In the genomic region with DNA sequence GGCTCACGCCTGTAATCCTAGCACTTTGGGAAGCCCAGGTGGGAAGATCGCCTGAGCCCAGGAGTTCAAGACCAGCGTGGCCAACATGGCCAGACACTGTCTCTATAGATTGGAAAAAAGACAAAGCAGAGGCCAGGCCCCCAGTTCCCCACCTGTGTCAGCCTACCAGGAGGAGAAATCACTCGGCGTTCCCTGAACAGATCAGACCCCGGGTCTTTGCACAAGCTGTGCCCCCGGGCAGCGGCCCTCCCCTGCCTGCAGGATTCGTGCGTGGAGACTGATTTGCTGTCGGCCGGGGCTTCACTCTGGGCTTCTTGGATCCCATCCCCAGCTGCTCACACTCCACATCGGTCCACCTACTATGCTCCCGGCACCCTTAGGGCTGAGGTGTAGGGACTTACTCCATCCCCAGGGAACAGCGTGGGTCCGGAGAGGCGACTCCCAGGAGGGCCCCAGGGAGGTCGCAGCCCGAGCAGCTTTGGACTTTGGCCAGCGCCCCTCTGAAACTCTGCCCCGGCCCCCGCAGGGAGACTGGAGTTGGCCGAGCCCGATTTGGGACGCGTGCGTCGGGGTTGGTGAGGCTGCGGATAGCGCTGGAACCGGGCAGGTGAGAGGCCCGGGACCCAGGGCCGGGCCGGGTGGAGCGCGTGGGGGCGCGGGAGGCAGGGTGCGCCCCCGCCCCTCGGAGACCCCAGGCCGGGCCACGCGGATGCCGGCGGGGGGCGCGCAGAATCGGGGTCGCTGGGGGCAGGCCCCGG, we compare ENCODE assay signal across 9 cellular contexts. TPM values are rescaled to one million over a fixed set of nuclear protein-coding genes. Genes with fewer than 3 reads are reported as not detected.
DNase-seq lines count a peak whose midpoint lies in the region; ATAC-seq and TF ChIP-seq lines count a peak whose summit lies in the region.
"Had no signal": no experiment of that assay in that cellular context is flagged by ENCODE, and none has a peak within 500 bp of the region (broad histone marks: within the 10 kb centered on the region; RNA-seq: fewer than 3 reads in every experiment).

No MANE protein-coding gene starts in this region.

- H3K27me3 Mint-ChIP-seq in chondrocyte (ENCODE audit: low read depth): no peaks in the 10 kb centered on the region

- H3K4me3 ChIP-seq in HEK293 (ENCODE audit: low read depth, low read length) (no peak overlapping the region), neural cell (ENCODE audit: low read length) (peak overlapping the region; percentile 62)

- peaks cover 5% of the 10 kb centered on the region for H3K4me1 ChIP-seq in HEK293 (ENCODE audit: control insufficient read depth, insufficient read depth, low read length)

- H3K4me2 ChIP-seq in neural cell (ENCODE audit: low read length): no peak overlapping the region

- no peaks in the 10 kb centered on the region for H3F3A ChIP-seq in neural cell (ENCODE audit: insufficient read depth, low read length, poor library complexity, severe bottlenecking)

- no peak for TF ChIP-seq RAD21 in neural cell (conservative IDR thresholded peaks at IDR 0.05)

- H3K36me3 ChIP-seq in HEK293 (ENCODE audit: control insufficient read depth in 2 of 2, insufficient read depth in 1 of 2, low read length in 2 of 2): peaks cover 0 to 3% of the 10 kb centered on the region in 2 experiments; a peak in 1 of 3 replicates
- H3K36me3 ChIP-seq in neural cell (ENCODE audit: insufficient read depth, low read length): no peaks in the 10 kb centered on the region

- POLR2A ChIA-PET in HEK293 (lab: Yijun Ruan, JAX): interaction anchor here (0.8 to 3.3 kb wide), 3 partner anchors 16 to 97 kb away, joined by 3 to 25 read pairs (median 5); partner anchors contain the start of gene CIRBP

- H4K20me1 ChIP-seq in neural cell (ENCODE audit: insufficient read depth): no peaks in the 10 kb centered on the region

- peak overlapping the region; percentile 57 for H3K4me3 Mint-ChIP-seq in chondrocyte (ENCODE audit: unreplicated experiment)

- H2AFZ ChIP-seq in neural cell (ENCODE audit: low read depth, low read length): no peak overlapping the region

- H3K4me1 Mint-ChIP-seq in chondrocyte (ENCODE audit: low read depth): peaks cover 3% of the 10 kb centered on the region

- peak overlapping the region; percentile 68 for H3K9ac ChIP-seq in neural cell (ENCODE audit: low read length)

- H3K36me3 Mint-ChIP-seq in chondrocyte (ENCODE audit: low read depth): no peaks in the 10 kb centered on the region

- H3K9me2 ChIP-seq in neural cell (ENCODE audit: insufficient read depth, low read length): no peaks in the 10 kb centered on the region

- no peak for ATAC-seq in HG02759 (IDR thresholded peaks at IDR 0.05; ENCODE audit: unreplicated experiment)
- no peak for ATAC-seq in GM21381 (IDR thresholded peaks at IDR 0.05; ENCODE audit: unreplicated experiment)

- TF ChIP-seq EP300 in neural cell (conservative IDR thresholded peaks at IDR 0.05; ENCODE audit: poor library complexity, severe bottlenecking): no peak

- peaks cover 22% of the 10 kb centered on the region for H3K79me2 ChIP-seq in neural cell (replicated peaks; ENCODE audit: insufficient read depth, low read length)

- CTCF ChIA-PET in HEK293 (lab: Yijun Ruan, JAX): interaction anchor here (0.6 to 1.7 kb wide), 5 partner anchors 19 to 152 kb away, joined by 3 to 7 read pairs (median 5); no protein-coding TSS in a partner anchor

- H3K27me3 ChIP-seq in neural cell (ENCODE audit: insufficient read depth, low read depth, low read length): no peaks in the 10 kb centered on the region

- no peak overlapping the region for H3K27ac Mint-ChIP-seq in chondrocyte (ENCODE audit: unreplicated experiment)

- DNase-seq in chondrocyte (ENCODE audit: low spot score) (no peak), activated gamma-delta T cell (lab: John Stamatoyannopoulos, UW) (no peak)
- DNase-seq: amniotic stem cell; NCI-H1105 treated with DMSO at 0.1 percent for 48 hours; NK-92 treated with Interleukin-12 subunit alpha and Interleukin-12 subunit beta, amount 100 ng/mL, for 24 hours had no signal

- no peak overlapping the region for H3K27ac ChIP-seq in HEK293 (ENCODE audit: extremely low read depth, low read depth, low read length)
- peak overlapping the region; percentile 5 for H3K27ac ChIP-seq in neural cell (ENCODE audit: low read length)

- TF ChIP-seq CTCF in HEK293 (tag by site-specific recombination; IDR thresholded peaks at IDR 0.05) (no peak), chondrocyte (IDR thresholded peaks at IDR 0.05) (no peak), neural cell (IDR thresholded peaks at IDR 0.05; ENCODE audit: poor library complexity, severe bottlenecking) (no peak)

- no peaks in the 10 kb centered on the region for H3K9me3 Mint-ChIP-seq in chondrocyte (ENCODE audit: low read depth)

- H3K9me3 ChIP-seq in HEK293 (ENCODE audit: control insufficient read depth, insufficient read depth, low read depth, low read length): no peaks in the 10 kb centered on the region
- H3K9me3 ChIP-seq in neural cell (ENCODE audit: low read length): no peaks in the 10 kb centered on the region

TF ChIP-seq in HEK293, 187 proteins besides CTCF, POLR2A, EP300 and RAD21 (continues in another document):
- TF ChIP-seq ZNF335 (tag by site-specific recombination; conservative IDR thresholded peaks at IDR 0.05) (peak; percentile 76), KLF7 (tag by site-specific recombination; IDR thresholded peaks at IDR 0.05; ENCODE audit: borderline replicate concordance) (no peak), ZNF658 (tag by site-specific recombination; IDR thresholded peaks at IDR 0.05) (no peak), ZNF560 (tag by site-specific recombination; IDR thresholded peaks at IDR 0.05; ENCODE audit: borderline replicate concordance) (no peak), ZBTB44 (tag by site-specific recombination; IDR thresholded peaks at IDR 0.05) (no peak), ZNF138 (tag by site-specific recombination; IDR thresholded peaks at IDR 0.05; ENCODE audit: borderline replicate concordance) (no peak), REPIN1 (tag by site-specific recombination; IDR thresholded peaks at IDR 0.05; ENCODE audit: low read depth) (no peak), ZNF792 (tag by site-specific recombination; IDR thresholded peaks at IDR 0.05) (no peak), ZSCAN16 (tag by site-specific recombination; IDR thresholded peaks at IDR 0.05) (no peak), OVOL3 (tag by site-specific recombination; IDR thresholded peaks at IDR 0.05) (no peak), ZNF132 (tag by site-specific recombination; IDR thresholded peaks at IDR 0.05; ENCODE audit: borderline replicate concordance) (no peak)

TF ChIP-seq in neural cell, 6 proteins besides CTCF, POLR2A, EP300 and RAD21:
- TF ChIP-seq SMC3 (conservative IDR thresholded peaks at IDR 0.05; ENCODE audit: poor library complexity) (no peak), MXI1 (conservative IDR thresholded peaks at IDR 0.05; ENCODE audit: poor library complexity, severe bottlenecking) (no peak), TAF1 (IDR thresholded peaks at IDR 0.05; ENCODE audit: low read depth) (no peak), POLR2AphosphoS5 (IDR thresholded peaks at IDR 0.05) (no peak), EZH2 (IDR thresholded peaks at IDR 0.05; ENCODE audit: borderline replicate concordance, insufficient read depth, low read length, poor library complexity, severe bottlenecking) (no peak)
- TF ChIP-seq, protein P1, sequence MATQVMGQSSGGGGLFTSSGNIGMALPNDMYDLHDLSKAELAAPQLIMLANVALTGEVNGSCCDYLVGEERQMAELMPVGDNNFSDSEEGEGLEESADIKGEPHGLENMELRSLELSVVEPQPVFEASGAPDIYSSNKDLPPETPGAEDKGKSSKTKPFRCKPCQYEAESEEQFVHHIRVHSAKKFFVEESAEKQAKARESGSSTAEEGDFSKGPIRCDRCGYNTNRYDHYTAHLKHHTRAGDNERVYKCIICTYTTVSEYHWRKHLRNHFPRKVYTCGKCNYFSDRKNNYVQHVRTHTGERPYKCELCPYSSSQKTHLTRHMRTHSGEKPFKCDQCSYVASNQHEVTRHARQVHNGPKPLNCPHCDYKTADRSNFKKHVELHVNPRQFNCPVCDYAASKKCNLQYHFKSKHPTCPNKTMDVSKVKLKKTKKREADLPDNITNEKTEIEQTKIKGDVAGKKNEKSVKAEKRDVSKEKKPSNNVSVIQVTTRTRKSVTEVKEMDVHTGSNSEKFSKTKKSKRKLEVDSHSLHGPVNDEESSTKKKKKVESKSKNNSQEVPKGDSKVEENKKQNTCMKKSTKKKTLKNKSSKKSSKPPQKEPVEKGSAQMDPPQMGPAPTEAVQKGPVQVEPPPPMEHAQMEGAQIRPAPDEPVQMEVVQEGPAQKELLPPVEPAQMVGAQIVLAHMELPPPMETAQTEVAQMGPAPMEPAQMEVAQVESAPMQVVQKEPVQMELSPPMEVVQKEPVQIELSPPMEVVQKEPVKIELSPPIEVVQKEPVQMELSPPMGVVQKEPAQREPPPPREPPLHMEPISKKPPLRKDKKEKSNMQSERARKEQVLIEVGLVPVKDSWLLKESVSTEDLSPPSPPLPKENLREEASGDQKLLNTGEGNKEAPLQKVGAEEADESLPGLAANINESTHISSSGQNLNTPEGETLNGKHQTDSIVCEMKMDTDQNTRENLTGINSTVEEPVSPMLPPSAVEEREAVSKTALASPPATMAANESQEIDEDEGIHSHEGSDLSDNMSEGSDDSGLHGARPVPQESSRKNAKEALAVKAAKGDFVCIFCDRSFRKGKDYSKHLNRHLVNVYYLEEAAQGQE (IDR thresholded peaks at IDR 0.05; ENCODE audit: borderline replicate concordance): no peak
TF ChIP-seq in neural cell: peak in this region for 0.

RNA-seq across cellular contexts. Expression of gene EFNA2, which starts 0.5 kb away (rescaled TPM):
- 7.0 to 7.9 TPM (median 7.2 TPM) in 3 replicates for total RNA-seq in chondrocyte
- 9.8 and 10.3 TPM in 2 replicates for polyA plus RNA-seq in neural cell
- 23.4 and 24.8 TPM in 2 replicates for polyA minus RNA-seq in neural cell

RNA-seq across cellular contexts. Expression of gene FAM174C, which starts 9.8 kb away (rescaled TPM):
- 32.7 to 41.3 TPM (median 36.1 TPM) in 3 replicates for total RNA-seq in chondrocyte
- polyA plus RNA-seq in neural cell: 21.7 and 28.4 TPM in 2 replicates
- polyA minus RNA-seq in neural cell: 5.1 and 7.5 TPM in 2 replicates

RNA-seq across cellular contexts. Expression of gene CIRBP, which starts 16.0 kb away (rescaled TPM):
- 295 to 320 TPM (median 303 TPM) in 3 replicates for total RNA-seq in chondrocyte
- polyA plus RNA-seq in neural cell: 1,663 and 1,665 TPM in 2 replicates
- polyA minus RNA-seq in neural cell: 542 and 651 TPM in 2 replicates

RNA-seq across cellular contexts. Expression of gene MIDN, which starts 36.8 kb away (rescaled TPM):
- 64.5 to 75.3 TPM (median 68.3 TPM) in 3 replicates for total RNA-seq in chondrocyte
- 24.8 and 28.3 TPM in 2 replicates for polyA plus RNA-seq in neural cell
- 56.4 and 57.9 TPM in 2 replicates for polyA minus RNA-seq in neural cell

RNA-seq across cellular contexts. Expression of gene ATP5F1D, which starts 43.6 kb away (rescaled TPM):
- total RNA-seq in chondrocyte: 110 to 125 TPM (median 122 TPM) in 3 replicates
- polyA plus RNA-seq in neural cell: 22.8 and 47.8 TPM in 2 replicates
- 9.0 and 13.3 TPM in 2 replicates for polyA minus RNA-seq in neural cell
